Comparison of ENCODE assay signal across 1 cellular context in genomic region chr19:507286-508203, GRCh38.
TF ChIP-seq lines count a peak whose summit lies in the region.

TSS of gene TPGS1 (plus strand) at chr19:507497. CDS start at chr19:507507, 10 bp downstream.

TF ChIP-seq in SK-N-SH treated with all-trans-retinoic acid at 6 μM for 48 hours, 23 proteins besides CTCF, POLR2A, EP300 and RAD21 (continued from another document):
- no peak for TF ChIP-seq PATZ1 (CRISPR knock-in tag; IDR thresholded peaks at IDR 0.05; ENCODE audit: borderline replicate concordance)
- TF ChIP-seq TSHZ2 (CRISPR knock-in tag; IDR thresholded peaks at IDR 0.05), result peak; percentile 82
- no peak for TF ChIP-seq OSR1 (CRISPR knock-in tag; IDR thresholded peaks at IDR 0.05)
- TF ChIP-seq ZC3H10 (CRISPR knock-in tag; IDR thresholded peaks at IDR 0.05), result no peak
- TF ChIP-seq TOX (CRISPR knock-in tag; IDR thresholded peaks at IDR 0.05; ENCODE audit: borderline replicate concordance), result no peak
- TF ChIP-seq ESRRG (CRISPR knock-in tag; IDR thresholded peaks at IDR 0.05), result no peak
